ENCODE assay signal across 11 cellular contexts in genomic region chr6:7235712-7236311, GRCh38.
DNase-seq lines count a peak whose midpoint lies in the region; ATAC-seq and TF ChIP-seq lines count a peak whose summit lies in the region.
"Had no signal": no experiment of that assay in that cellular context is flagged by ENCODE, and none has a peak within 500 bp of the region (broad histone marks: within the 10 kb centered on the region; RNA-seq: fewer than 3 reads in every experiment).

No MANE protein-coding gene starts in this region.

- H3K27me3 Mint-ChIP-seq in WTC11 (ENCODE audit: low read depth): no peaks in the 10 kb centered on the region

- H3K9me3 ChIP-seq in BLaER1 (no peaks in the 10 kb centered on the region), lower lobe of right lung (no peaks in the 10 kb centered on the region)
- H3K9me3 ChIP-seq: tibial artery had no signal

- peaks cover 76% of the 10 kb centered on the region for H4K20me1 ChIP-seq in BLaER1

- ATAC-seq in GM21528 (IDR thresholded peaks at IDR 0.05; ENCODE audit: low FRiP score, unreplicated experiment) (peak; percentile 9), WTC11 (no peak), lower lobe of right lung (peak; percentile 21 to 34), GM19351 (IDR thresholded peaks at IDR 0.05; ENCODE audit: unreplicated experiment) (no peak)

- TF ChIP-seq CTCF in WTC11 (IDR thresholded peaks at IDR 0.05) (no peak), lower lobe of right lung (IDR thresholded peaks at IDR 0.05) (no peak)

- CTCF ChIA-PET in WTC11 (lab: Charles Lee): no interaction called here

- H3K27me3 ChIP-seq in BLaER1: no peaks in the 10 kb centered on the region
- no peaks in the 10 kb centered on the region for H3K27me3 ChIP-seq in lower lobe of right lung (ENCODE audit: low read depth)
- H3K27me3 ChIP-seq: tibial artery had no signal

- H3K4me1 Mint-ChIP-seq in WTC11: peaks cover 14% of the 10 kb centered on the region

- DNase-seq in WTC11 (ENCODE audit: low spot score) (no peak), lower lobe of right lung (no peak), GM19238 (ENCODE audit: insufficient read length, low spot score) (no peak), SW 1271 (lab: John Stamatoyannopoulos, UW) (no peak), germinal center (ENCODE audit: low spot score) (no peak)
- DNase-seq: mesendoderm, tibial artery had no signal

- H3K27ac Mint-ChIP-seq in WTC11: peak overlapping the region; percentile 78
- H3K27ac Mint-ChIP-seq: activated T-helper 2 cell treated with anti-CD3 and anti-CD28 coated beads, Interferon-gamma antibody, Interleukin-2, Interleukin-4, amounts not matched to agents 10 μg/mL and 5 μg/mL and 100 μg/mL, durations not matched to agents 14 hours and 24 hours and 36 hours had no signal

- peaks cover 75% of the 10 kb centered on the region for H3K36me3 ChIP-seq in BLaER1
- peaks cover 60% of the 10 kb centered on the region for H3K36me3 ChIP-seq in lower lobe of right lung

- H3K4me2 ChIP-seq in BLaER1: peak overlapping the region; percentile 23; the same call in 1 of the 2 replicates

- H3K4me3 Mint-ChIP-seq in WTC11: no peak overlapping the region

- peaks cover 81% of the 10 kb centered on the region for H3K4me1 ChIP-seq in BLaER1
- H3K4me1 ChIP-seq in lower lobe of right lung: peaks cover 30% of the 10 kb centered on the region

- intact Hi-C loops in lower lobe of right lung (cut with DNase I): no loop called here

- H3K27ac ChIP-seq in BLaER1 (peak overlapping the region; percentile 11; the same call in 1 of the 2 replicates), lower lobe of right lung (peak overlapping the region; percentile 44)
- H3K27ac ChIP-seq: tibial artery had no signal

- H3K4me3 ChIP-seq in BLaER1: no peak overlapping the region
- H3K4me3 ChIP-seq in lower lobe of right lung: no peak overlapping the region
- H3K4me3 ChIP-seq: tibial artery had no signal

- H3K9ac ChIP-seq in BLaER1: peak overlapping the region; percentile 30; the same call in 1 of the 2 replicates

- H3K36me3 Mint-ChIP-seq in WTC11: peaks cover 18% of the 10 kb centered on the region

- H3K9me3 Mint-ChIP-seq in WTC11: no peaks in the 10 kb centered on the region
- H3K9me3 Mint-ChIP-seq: activated T-helper 2 cell treated with anti-CD3 and anti-CD28 coated beads, Interferon-gamma antibody, Interleukin-2, Interleukin-4, amounts not matched to agents 10 μg/mL and 5 μg/mL and 100 μg/mL, durations not matched to agents 14 hours and 24 hours and 36 hours had no signal

- POLR2A ChIA-PET in WTC11 (lab: Charles Lee): no interaction called here

TF ChIP-seq in WTC11, 78 proteins besides CTCF, POLR2A, EP300 and RAD21:
- TF ChIP-seq, protein P1, sequence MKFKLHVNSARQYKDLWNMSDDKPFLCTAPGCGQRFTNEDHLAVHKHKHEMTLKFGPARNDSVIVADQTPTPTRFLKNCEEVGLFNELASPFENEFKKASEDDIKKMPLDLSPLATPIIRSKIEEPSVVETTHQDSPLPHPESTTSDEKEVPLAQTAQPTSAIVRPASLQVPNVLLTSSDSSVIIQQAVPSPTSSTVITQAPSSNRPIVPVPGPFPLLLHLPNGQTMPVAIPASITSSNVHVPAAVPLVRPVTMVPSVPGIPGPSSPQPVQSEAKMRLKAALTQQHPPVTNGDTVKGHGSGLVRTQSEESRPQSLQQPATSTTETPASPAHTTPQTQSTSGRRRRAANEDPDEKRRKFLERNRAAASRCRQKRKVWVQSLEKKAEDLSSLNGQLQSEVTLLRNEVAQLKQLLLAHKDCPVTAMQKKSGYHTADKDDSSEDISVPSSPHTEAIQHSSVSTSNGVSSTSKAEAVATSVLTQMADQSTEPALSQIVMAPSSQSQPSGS (CRISPR knock-in tag; IDR thresholded peaks at IDR 0.05; ENCODE audit: borderline replicate concordance, low read depth): no peak
- TF ChIP-seq, protein P2, sequence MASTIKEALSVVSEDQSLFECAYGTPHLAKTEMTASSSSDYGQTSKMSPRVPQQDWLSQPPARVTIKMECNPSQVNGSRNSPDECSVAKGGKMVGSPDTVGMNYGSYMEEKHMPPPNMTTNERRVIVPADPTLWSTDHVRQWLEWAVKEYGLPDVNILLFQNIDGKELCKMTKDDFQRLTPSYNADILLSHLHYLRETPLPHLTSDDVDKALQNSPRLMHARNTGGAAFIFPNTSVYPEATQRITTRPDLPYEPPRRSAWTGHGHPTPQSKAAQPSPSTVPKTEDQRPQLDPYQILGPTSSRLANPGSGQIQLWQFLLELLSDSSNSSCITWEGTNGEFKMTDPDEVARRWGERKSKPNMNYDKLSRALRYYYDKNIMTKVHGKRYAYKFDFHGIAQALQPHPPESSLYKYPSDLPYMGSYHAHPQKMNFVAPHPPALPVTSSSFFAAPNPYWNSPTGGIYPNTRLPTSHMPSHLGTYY (CRISPR knock-in tag; IDR thresholded peaks at IDR 0.05): no peak
- TF ChIP-seq ZNF263 (CRISPR knock-in tag; IDR thresholded peaks at IDR 0.05; ENCODE audit: low read depth) (no peak), ZNF219 (CRISPR knock-in tag; IDR thresholded peaks at IDR 0.05; ENCODE audit: borderline replicate concordance) (no peak), IRF1 (CRISPR knock-in tag; IDR thresholded peaks at IDR 0.05) (no peak), GRHL2 (CRISPR knock-in tag; IDR thresholded peaks at IDR 0.05; ENCODE audit: insufficient replicate concordance, severe bottlenecking) (no peak), GTF2I (CRISPR knock-in tag; conservative IDR thresholded peaks at IDR 0.05) (no peak), NFYB (CRISPR knock-in tag; conservative IDR thresholded peaks at IDR 0.05; ENCODE audit: low read depth) (no peak), E2F4 (CRISPR knock-in tag; IDR thresholded peaks at IDR 0.05; ENCODE audit: borderline replicate concordance, low read depth) (no peak), MXD4 (CRISPR knock-in tag; IDR thresholded peaks at IDR 0.05; ENCODE audit: borderline replicate concordance) (no peak), TEAD4 (CRISPR knock-in tag; IDR thresholded peaks at IDR 0.05) (no peak), PREB (CRISPR knock-in tag; IDR thresholded peaks at IDR 0.05; ENCODE audit: borderline replicate concordance) (no peak), ATF1 (CRISPR knock-in tag; IDR thresholded peaks at IDR 0.05) (no peak), FOXP1 (CRISPR knock-in tag; IDR thresholded peaks at IDR 0.05; ENCODE audit: borderline replicate concordance) (no peak)
- TF ChIP-seq, protein P3, sequence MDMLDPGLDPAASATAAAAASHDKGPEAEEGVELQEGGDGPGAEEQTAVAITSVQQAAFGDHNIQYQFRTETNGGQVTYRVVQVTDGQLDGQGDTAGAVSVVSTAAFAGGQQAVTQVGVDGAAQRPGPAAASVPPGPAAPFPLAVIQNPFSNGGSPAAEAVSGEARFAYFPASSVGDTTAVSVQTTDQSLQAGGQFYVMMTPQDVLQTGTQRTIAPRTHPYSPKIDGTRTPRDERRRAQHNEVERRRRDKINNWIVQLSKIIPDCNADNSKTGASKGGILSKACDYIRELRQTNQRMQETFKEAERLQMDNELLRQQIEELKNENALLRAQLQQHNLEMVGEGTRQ (CRISPR knock-in tag; IDR thresholded peaks at IDR 0.05): no peak

Comparison
In these comparisons a context has a peak if more than half of its experiments do, and no peak if none do; other contexts are left out.
1. ATAC-seq: peak in GM21528 (single experiment) and lower lobe of right lung (2 of 2); none in WTC11 (single experiment) and GM19351 (single experiment).